Comparison of ENCODE assay signal across 1 cellular context in the genomic region with DNA sequence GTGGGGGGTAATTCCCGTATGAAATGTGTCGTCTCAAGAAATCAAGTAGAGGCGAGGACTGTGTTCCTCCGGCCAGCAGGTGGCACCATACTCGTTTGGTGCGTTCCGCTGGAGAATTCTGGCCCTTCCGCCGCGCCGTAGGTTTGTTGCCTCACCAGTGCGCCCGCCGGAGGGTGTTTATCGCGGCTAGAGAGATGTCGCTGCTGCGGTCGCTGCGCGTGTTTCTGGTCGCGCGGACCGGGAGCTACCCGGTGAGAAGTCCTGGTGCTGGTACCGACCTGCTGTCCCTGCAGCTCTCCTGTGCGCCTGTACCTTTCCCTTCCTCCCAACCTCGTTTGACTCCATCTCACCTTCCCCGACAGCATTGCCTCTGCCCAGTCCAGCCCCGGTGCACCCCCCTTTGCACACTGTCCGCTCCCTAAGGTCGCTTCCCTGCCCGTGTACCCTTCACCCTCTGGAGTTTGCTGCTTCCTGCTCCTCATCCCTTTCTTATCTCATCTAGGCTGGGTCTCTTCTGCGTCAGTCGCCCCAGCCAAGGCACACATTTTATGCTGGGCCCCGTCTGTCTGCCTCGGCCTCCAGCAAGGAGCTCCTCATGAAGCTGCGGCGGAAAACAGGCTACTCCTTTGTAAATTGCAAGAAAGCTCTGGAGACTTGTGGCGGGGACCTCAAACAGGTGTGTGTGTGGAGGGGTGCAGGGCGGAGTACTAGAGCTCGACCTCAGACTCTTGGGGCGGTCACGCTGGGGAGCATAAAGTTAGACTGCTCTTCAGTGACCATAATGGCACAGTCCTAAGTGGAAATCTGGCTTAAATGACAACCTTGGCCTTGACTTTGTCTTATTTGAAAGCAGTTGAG.
TF ChIP-seq lines count a peak whose summit lies in the region.

TSFM (plus strand) TSS at position 180 of the 858 bp plus-strand sequence; CDS start at position 195, 15 bp downstream.

TF ChIP-seq in K562, 482 proteins besides CTCF, POLR2A, EP300 and RAD21 (continued from another document):
- TF ChIP-seq FOXO4 (CRISPR knock-in tag; IDR thresholded peaks at IDR 0.05), result no peak
- TF ChIP-seq NR4A1 (CRISPR knock-in tag; IDR thresholded peaks at IDR 0.05), result no peak
- TF ChIP-seq NR4A1 (tag; IDR thresholded peaks at IDR 0.05), result no peak; the same call in 1 of the 2 replicates
- peak; percentile 83 for TF ChIP-seq TBP (optimal IDR thresholded peaks at IDR 0.05; ENCODE audit: low read depth, low read length)
- TF ChIP-seq RBFOX2 (IDR thresholded peaks at IDR 0.05; ENCODE audit: low read depth, low read length), result peak; percentile 94
- TF ChIP-seq ZC3H8 (IDR thresholded peaks at IDR 0.05), result no peak
- TF ChIP-seq XRCC5 (IDR thresholded peaks at IDR 0.05; ENCODE audit: low read depth, low read length), result peak; percentile 95
- TF ChIP-seq ZNF384 (IDR thresholded peaks at IDR 0.05; ENCODE audit: low read depth, low read length), result peak; percentile 61; the same call in 1 of the 2 replicates
- no peak; the same call in 1 of the 2 replicates for TF ChIP-seq ZNF263 (CRISPR knock-in tag; IDR thresholded peaks at IDR 0.05; ENCODE audit: borderline replicate concordance)
- peak; percentile 94 to 97; a peak in 3 of 4 replicates for TF ChIP-seq SIN3A (IDR thresholded peaks at IDR 0.05; ENCODE audit: borderline replicate concordance in 2 of 2, control insufficient read depth in 1 of 2, low read depth in 2 of 2, low read length in 2 of 2)
